In genomic region chr19:47598407-47599349, GRCh38 we compare ENCODE assay signal across 8 cellular contexts. TPM values are rescaled to one million over a fixed set of nuclear protein-coding genes. Genes with fewer than 3 reads are reported as not detected.
A peak's percentile ranks its signal among the peaks of the same experiment; 100 is the strongest.
DNase-seq lines count a peak whose midpoint lies in the region; ATAC-seq and TF ChIP-seq lines count a peak whose summit lies in the region.

No MANE protein-coding gene starts in this region.

- H3K27me3 ChIP-seq in NT2/D1 (ENCODE audit: insufficient read depth, insufficient read length): no peaks in the 10 kb centered on the region

- no peaks in the 10 kb centered on the region for H3K27me3 Mint-ChIP-seq in mesothelial cell of epicardium (ENCODE audit: low read depth)

- ATAC-seq in GM21515 (IDR thresholded peaks at IDR 0.05; ENCODE audit: unreplicated experiment): no peak
- ATAC-seq in HG03457 (IDR thresholded peaks at IDR 0.05; ENCODE audit: unreplicated experiment): no peak

- H3K4me1 ChIP-seq in NT2/D1 (ENCODE audit: insufficient read depth, insufficient read length): no peaks in the 10 kb centered on the region
- no peaks in the 10 kb centered on the region for H3K4me1 ChIP-seq in urinary bladder (ENCODE audit: insufficient read depth)

- H3K36me3 Mint-ChIP-seq in mesothelial cell of epicardium: no peaks in the 10 kb centered on the region

- H3K27ac ChIP-seq in urinary bladder (ENCODE audit: low read depth): peak overlapping the region; percentile 66

- peak overlapping the region; percentile 71 for H3K9ac ChIP-seq in NT2/D1 (ENCODE audit: insufficient read length, low read depth)

- WGBS in urinary bladder: 9% methylated on average over 21 of the region's 21 CpGs

- H3K36me3 ChIP-seq in NT2/D1 (ENCODE audit: insufficient read depth, insufficient read length, low read length) (no peaks in the 10 kb centered on the region), urinary bladder (ENCODE audit: insufficient read depth) (no peaks in the 10 kb centered on the region)

- H3K9me3 ChIP-seq in NT2/D1 (ENCODE audit: insufficient read depth, low read length): no peaks in the 10 kb centered on the region

- H3K27ac Mint-ChIP-seq in mesothelial cell of epicardium: peak overlapping the region; percentile 99

- peaks cover 19% of the 10 kb centered on the region for H3K4me1 Mint-ChIP-seq in mesothelial cell of epicardium

- no peaks in the 10 kb centered on the region for H3K9me3 Mint-ChIP-seq in mesothelial cell of epicardium

- peak overlapping the region; percentile 80 for H3K4me3 Mint-ChIP-seq in mesothelial cell of epicardium

- peak overlapping the region; percentile 29 for H3K4me3 ChIP-seq in NT2/D1 (ENCODE audit: insufficient read length, low read depth)
- peak overlapping the region; percentile 10 for H3K4me3 ChIP-seq in urinary bladder (ENCODE audit: low read depth, low read length)

- TF ChIP-seq CTCF in mesothelial cell of epicardium (IDR thresholded peaks at IDR 0.05; ENCODE audit: unreplicated experiment): no peak

- DNase-seq in EH (ENCODE audit: low read depth) (peak; percentile 99), NT2/D1 (ENCODE audit: low read depth, low spot score) (peak; percentile 65), dermis blood vessel endothelial cell (peak; percentile 80), mesothelial cell of epicardium (ENCODE audit: low spot score in 2 of 2, unreplicated experiment in 2 of 2) (peak in 1 of 2 experiments; percentile 55)
- DNase-seq in stimulated activated CD4-positive, alpha-beta T cell treated with anti-CD3 and anti-CD28 coated beads, Interleukin-2, amount 100 ng/mL, for 48 hours: no peak

RNA-seq across cellular contexts. Expression of gene BICRA, which starts 10.3 kb away (rescaled TPM):
- total RNA-seq in dermis blood vessel endothelial cell: 12.2 and 12.9 TPM in 2 replicates
- total RNA-seq in mesothelial cell of epicardium: 35.6 to 38.5 TPM (median 36.9 TPM) in 3 replicates
- total RNA-seq in urinary bladder: 5.9 TPM
- 10.9 TPM for polyA plus RNA-seq in urinary bladder

RNA-seq across cellular contexts. Expression of gene ZNF541, which starts 25.7 kb away (rescaled TPM):
- total RNA-seq in dermis blood vessel endothelial cell: 0.33 and 1.2 TPM in 2 replicates
- 0.13 to 0.81 TPM (median 0.18 TPM) in 3 replicates for total RNA-seq in mesothelial cell of epicardium
- total RNA-seq in urinary bladder: 0.16 TPM
- 0.25 TPM for polyA plus RNA-seq in urinary bladder

Comparison
In these comparisons a context has a peak if more than half of its experiments do, and no peak if none do; other contexts are left out.
1. DNase-seq: peak in EH (single experiment), NT2/D1 (single experiment) and dermis blood vessel endothelial cell (single experiment); none in stimulated activated CD4-positive, alpha-beta T cell treated with anti-CD3 and anti-CD28 coated beads, Interleukin-2, amount 100 ng/mL, for 48 hours (0 of 2).